11 cellular contexts compared by ENCODE assay signal in genomic region chr17:81277421-81277820, GRCh38. TPM values are rescaled to one million over a fixed set of nuclear protein-coding genes. Genes with fewer than 3 reads are reported as not detected.
DNase-seq lines count a peak whose midpoint lies in the region; ATAC-seq and TF ChIP-seq lines count a peak whose summit lies in the region.
"Had no signal": no experiment of that assay in that cellular context is flagged by ENCODE, and none has a peak within 500 bp of the region (broad histone marks: within the 10 kb centered on the region; RNA-seq: fewer than 3 reads in every experiment).

No MANE protein-coding gene starts in this region.

- DNase-seq in COR-L47 (lab: John Stamatoyannopoulos, UW): peak; percentile 89
- peak; percentile 13 for DNase-seq in NCI-H2107 treated with DMSO at 0.1 percent for 48 hours (lab: John Stamatoyannopoulos, UW; ENCODE audit: unreplicated experiment)
- DNase-seq in fibroblast of the aortic adventitia (ENCODE audit: low read depth): peak; percentile 69
- DNase-seq in mesenteric fat pad (ENCODE audit: low spot score): no peak
- no peak for DNase-seq in dermis blood vessel endothelial cell
- DNase-seq: WERI-Rb-1 had no signal

- peaks cover 8% of the 10 kb centered on the region for H3K4me1 Mint-ChIP-seq in nephron

- TF ChIP-seq CTCF in fibroblast of the aortic adventitia (IDR thresholded peaks at IDR 0.05; ENCODE audit: insufficient read depth, low read length): no peak
- no peak for TF ChIP-seq CTCF in nephron (IDR thresholded peaks at IDR 0.05; ENCODE audit: unreplicated experiment in 3 of 3)

- H3K9me3 Mint-ChIP-seq in nephron: no peaks in the 10 kb centered on the region
- H3K9me3 Mint-ChIP-seq: central memory CD8-positive, alpha-beta T cell had no signal

- H3K27ac Mint-ChIP-seq in nephron: peak overlapping the region in 2 of 3 experiments; percentile 48 to 63

- H3K4me3 Mint-ChIP-seq in nephron: no peak overlapping the region
- H3K4me3 Mint-ChIP-seq: central memory CD8-positive, alpha-beta T cell had no signal

- ATAC-seq in GM18519 (IDR thresholded peaks at IDR 0.05; ENCODE audit: low FRiP score, unreplicated experiment): no peak
- ATAC-seq in HG03097 (IDR thresholded peaks at IDR 0.05; ENCODE audit: low FRiP score, unreplicated experiment): no peak

- peak overlapping the region; percentile 59 for H3K4me3 ChIP-seq in fibroblast of the aortic adventitia (ENCODE audit: low read depth, low read length)
- H3K4me3 ChIP-seq: BLaER1 had no signal

- no peaks in the 10 kb centered on the region for H3K27me3 Mint-ChIP-seq in nephron (ENCODE audit: low read depth)
- H3K27me3 Mint-ChIP-seq: central memory CD8-positive, alpha-beta T cell had no signal

- peaks cover 34% of the 10 kb centered on the region for H3K36me3 Mint-ChIP-seq in nephron (ENCODE audit: low read depth)

RNA-seq across cellular contexts. Expression of gene SLC38A10, which starts 17.7 kb away (rescaled TPM):
- total RNA-seq in fibroblast of the aortic adventitia (ENCODE audit: low replicate concordance): 49.5 and 90.5 TPM in 2 replicates
- total RNA-seq in mesenteric fat pad: 88.0 TPM
- 101 and 106 TPM in 2 replicates for total RNA-seq in dermis blood vessel endothelial cell

RNA-seq across cellular contexts. Expression of gene NDUFAF8, which starts 38.3 kb away (rescaled TPM):
- total RNA-seq in fibroblast of the aortic adventitia (ENCODE audit: low replicate concordance): 27.4 and 66.6 TPM in 2 replicates
- total RNA-seq in mesenteric fat pad: 46.2 TPM
- total RNA-seq in dermis blood vessel endothelial cell: 18.4 and 26.9 TPM in 2 replicates

RNA-seq across cellular contexts. Expression of gene TEPSIN, which starts 38.6 kb away (rescaled TPM):
- total RNA-seq in fibroblast of the aortic adventitia (ENCODE audit: low replicate concordance) (3.4 and 13.3 TPM in 2 replicates), mesenteric fat pad (23.1 TPM), dermis blood vessel endothelial cell (12.1 and 24.5 TPM in 2 replicates)

RNA-seq across cellular contexts. Expression of gene CEP131, which starts 54.7 kb away (rescaled TPM):
- total RNA-seq in fibroblast of the aortic adventitia (ENCODE audit: low replicate concordance): 9.6 and 30.1 TPM in 2 replicates
- total RNA-seq in mesenteric fat pad: 3.4 TPM
- total RNA-seq in dermis blood vessel endothelial cell: 11.3 and 12.3 TPM in 2 replicates

Comparison
In these comparisons a context has a peak if more than half of its experiments do, and no peak if none do; other contexts are left out.
1. DNase-seq: peak in COR-L47 (single experiment), NCI-H2107 treated with DMSO at 0.1 percent for 48 hours (single experiment) and fibroblast of the aortic adventitia (single experiment); none in mesenteric fat pad (single experiment) and dermis blood vessel endothelial cell (single experiment).